Comparison of ENCODE assay signal across 2 cellular contexts in the genomic region with DNA sequence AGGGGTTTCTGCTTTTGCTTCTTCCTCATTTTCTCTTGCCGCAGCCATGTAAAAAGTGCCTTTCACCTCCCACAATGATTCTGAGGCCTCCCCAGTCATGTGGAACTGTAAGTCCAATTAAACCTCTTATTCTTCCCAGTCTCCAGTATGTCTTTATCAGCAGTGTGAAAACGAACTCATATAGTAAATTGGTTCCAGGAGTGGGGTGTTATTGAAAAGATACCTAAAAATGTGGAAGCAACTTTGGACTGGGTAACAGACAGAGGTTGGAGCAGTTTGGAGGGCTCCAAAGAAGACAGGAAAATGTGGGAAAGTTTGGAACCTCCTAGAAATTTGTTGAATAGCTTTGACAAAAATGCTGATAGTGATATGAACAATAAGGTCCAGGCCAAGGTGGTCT.
TF ChIP-seq lines count a peak whose summit lies in the region.

No MANE protein-coding gene starts in this region.

TF ChIP-seq in HEK293, 187 proteins besides CTCF, POLR2A, EP300 and RAD21:
- TF ChIP-seq ZNF707 (tag by site-specific recombination; IDR thresholded peaks at IDR 0.05): peak; percentile 95

TF ChIP-seq in K562, 482 proteins besides CTCF, POLR2A, EP300 and RAD21:
- TF ChIP-seq ZNF707 (CRISPR knock-in tag; conservative IDR thresholded peaks at IDR 0.05): peak; percentile 92
